In genomic region chr7:1092161-1092632, GRCh38 we compare ENCODE assay signal across 16 cellular contexts. TPM values are rescaled to one million over a fixed set of nuclear protein-coding genes. Genes with fewer than 3 reads are reported as not detected.
DNase-seq lines count a peak whose midpoint lies in the region; ATAC-seq and TF ChIP-seq lines count a peak whose summit lies in the region.
"Had no signal": no experiment of that assay in that cellular context is flagged by ENCODE, and none has a peak within 500 bp of the region (broad histone marks: within the 10 kb centered on the region; RNA-seq: fewer than 3 reads in every experiment).

No MANE protein-coding gene starts in this region.

- no peaks in the 10 kb centered on the region for H4K20me1 ChIP-seq in hepatocyte (ENCODE audit: insufficient read depth, poor library complexity, severe bottlenecking)

- H3K9me3 Mint-ChIP-seq in WTC11: no peaks in the 10 kb centered on the region
- no peaks in the 10 kb centered on the region for H3K9me3 Mint-ChIP-seq in nephron
- H3K9me3 Mint-ChIP-seq in type B pancreatic cell: no peaks in the 10 kb centered on the region
- no peaks in the 10 kb centered on the region for H3K9me3 Mint-ChIP-seq in T-helper 2 cell treated with Interferon-gamma antibody and Interleukin-4, amounts not matched to agents 5 μg/mL and 100 μg/mL, for 36 hours
- H3K9me3 Mint-ChIP-seq: CD14-positive monocyte; CD8-positive, alpha-beta T cell; H9 had no signal

- peak overlapping the region; percentile 74 for H3K27ac ChIP-seq in hepatocyte
- H3K27ac ChIP-seq: A549, GM23248 had no signal

- TF ChIP-seq CTCF in WTC11 (IDR thresholded peaks at IDR 0.05): no peak
- TF ChIP-seq CTCF in hepatocyte (IDR thresholded peaks at IDR 0.05; ENCODE audit: poor library complexity): no peak
- no peak for TF ChIP-seq CTCF in nephron (IDR thresholded peaks at IDR 0.05; ENCODE audit: unreplicated experiment in 3 of 3)
- TF ChIP-seq CTCF in type B pancreatic cell (conservative IDR thresholded peaks at IDR 0.05): no peak

- H3K36me3 Mint-ChIP-seq in WTC11 (peaks cover 2% of the 10 kb centered on the region; the same call in 1 of the 2 replicates), nephron (ENCODE audit: low read depth) (peaks cover 12% of the 10 kb centered on the region), type B pancreatic cell (peaks cover 6% of the 10 kb centered on the region)
- H3K36me3 Mint-ChIP-seq in T-helper 2 cell treated with Interferon-gamma antibody and Interleukin-4, amounts not matched to agents 5 μg/mL and 100 μg/mL, for 36 hours (ENCODE audit: low read depth): no peaks in the 10 kb centered on the region

- CTCF ChIA-PET in WTC11 (lab: Charles Lee): interaction anchor here (1.5 to 3.7 kb wide), 2 partner anchors 32 to 99 kb away, joined by 10 to 12 read pairs; no protein-coding TSS in a partner anchor

- 96% methylated on average over 38 of the region's 40 CpGs for WGBS in hepatocyte (ENCODE audit: low lambda C conversion rate, missing lambda C conversion rate)

- H3K27me3 ChIP-seq in hepatocyte: no peaks in the 10 kb centered on the region
- H3K27me3 ChIP-seq: BE2C had no signal

- H3K27ac Mint-ChIP-seq in WTC11 (peak overlapping the region; percentile 87), nephron (peak overlapping the region in 2 of 3 experiments; percentile 64 to 98), type B pancreatic cell (peak overlapping the region; percentile 79)
- no peak overlapping the region for H3K27ac Mint-ChIP-seq in T-helper 2 cell treated with Interferon-gamma antibody and Interleukin-4, amounts not matched to agents 5 μg/mL and 100 μg/mL, for 36 hours
- H3K27ac Mint-ChIP-seq: CD8-positive, alpha-beta T cell had no signal

- POLR2A ChIA-PET in WTC11 (lab: Charles Lee): interaction anchor here (1.1 kb wide), 1 partner anchor 10 kb away, joined by 3 read pairs; no protein-coding TSS in a partner anchor

- no peak overlapping the region for H3K4me2 ChIP-seq in hepatocyte
- H3K4me2 ChIP-seq: A549 had no signal

- peaks cover 5% of the 10 kb centered on the region for H3K79me2 ChIP-seq in hepatocyte

- H3K4me1 ChIP-seq in hepatocyte (ENCODE audit: insufficient read depth): peaks cover 39% of the 10 kb centered on the region

- no peak overlapping the region for H2AFZ ChIP-seq in hepatocyte
- H2AFZ ChIP-seq: GM23248 had no signal

- no peak overlapping the region for H3K4me3 Mint-ChIP-seq in WTC11
- peak overlapping the region in 1 of 3 experiments; percentile 29 for H3K4me3 Mint-ChIP-seq in nephron
- H3K4me3 Mint-ChIP-seq in type B pancreatic cell: no peak overlapping the region
- no peak overlapping the region for H3K4me3 Mint-ChIP-seq in T-helper 2 cell treated with Interferon-gamma antibody and Interleukin-4, amounts not matched to agents 5 μg/mL and 100 μg/mL, for 36 hours
- H3K4me3 Mint-ChIP-seq: CD14-positive monocyte; CD8-positive, alpha-beta T cell; H9 had no signal

- H3K4me3 ChIP-seq in hepatocyte: no peak overlapping the region
- H3K4me3 ChIP-seq: A549, GM23248 had no signal

- no peaks in the 10 kb centered on the region for H3K36me3 ChIP-seq in hepatocyte (replicated peaks; ENCODE audit: insufficient read depth, low read depth)

- H3K4me1 Mint-ChIP-seq in WTC11 (peaks cover 17% of the 10 kb centered on the region), nephron (peaks cover 72% of the 10 kb centered on the region), type B pancreatic cell (ENCODE audit: unreplicated experiment) (peaks cover 41% of the 10 kb centered on the region)
- peaks cover 3% of the 10 kb centered on the region for H3K4me1 Mint-ChIP-seq in T-helper 2 cell treated with Interferon-gamma antibody and Interleukin-4, amounts not matched to agents 5 μg/mL and 100 μg/mL, for 36 hours (ENCODE audit: low read depth)

- DNase-seq in WTC11 (ENCODE audit: low spot score) (no peak), hepatocyte (ENCODE audit: low spot score) (no peak), type B pancreatic cell (ENCODE audit: extremely low spot score, unreplicated experiment) (no peak), NCI-H1436 (lab: John Stamatoyannopoulos, UW) (no peak)
- DNase-seq in T-helper 2 cell treated with Interferon-gamma antibody and Interleukin-4, amounts not matched to agents 5 μg/mL and 100 μg/mL, for 36 hours (ENCODE audit: low spot score): no peak
- DNase-seq: BE2C; CD8-positive, alpha-beta T cell; COR-L47; DND-41; GDM1; GM23248; H9 had no signal

- H3K9me3 ChIP-seq in hepatocyte (ENCODE audit: low read depth): no peaks in the 10 kb centered on the region
- H3K9me3 ChIP-seq: A549, BE2C had no signal

- H3K27me3 Mint-ChIP-seq in WTC11 (ENCODE audit: low read depth) (no peaks in the 10 kb centered on the region), nephron (ENCODE audit: low read depth) (peaks cover 3% of the 10 kb centered on the region), type B pancreatic cell (no peaks in the 10 kb centered on the region)
- no peaks in the 10 kb centered on the region for H3K27me3 Mint-ChIP-seq in T-helper 2 cell treated with Interferon-gamma antibody and Interleukin-4, amounts not matched to agents 5 μg/mL and 100 μg/mL, for 36 hours (ENCODE audit: low read depth)

- H3K9me2 ChIP-seq in hepatocyte (replicated peaks; ENCODE audit: insufficient read depth): no peaks in the 10 kb centered on the region

- ATAC-seq in WTC11 (no peak), GM21515 (IDR thresholded peaks at IDR 0.05; ENCODE audit: unreplicated experiment) (no peak)
- ATAC-seq: A549; CD8-positive, alpha-beta T cell had no signal

TF ChIP-seq in WTC11, 78 proteins besides CTCF, POLR2A, EP300 and RAD21:
- TF ChIP-seq HMGXB4 (CRISPR knock-in tag; IDR thresholded peaks at IDR 0.05) (no peak), MLX (CRISPR knock-in tag; IDR thresholded peaks at IDR 0.05) (no peak), TCF7 (CRISPR knock-in tag; IDR thresholded peaks at IDR 0.05; ENCODE audit: low read depth) (no peak), GABPB1 (CRISPR knock-in tag; IDR thresholded peaks at IDR 0.05) (no peak), FOXJ3 (CRISPR knock-in tag; IDR thresholded peaks at IDR 0.05; ENCODE audit: borderline replicate concordance) (no peak), ELF4 (CRISPR knock-in tag; IDR thresholded peaks at IDR 0.05; ENCODE audit: low read depth) (no peak), USF1 (CRISPR knock-in tag; IDR thresholded peaks at IDR 0.05) (no peak), ZBTB21 (CRISPR knock-in tag; IDR thresholded peaks at IDR 0.05; ENCODE audit: borderline replicate concordance) (no peak), ATF2 (CRISPR knock-in tag; IDR thresholded peaks at IDR 0.05; ENCODE audit: borderline replicate concordance, low read depth) (no peak), JUN (CRISPR knock-in tag; IDR thresholded peaks at IDR 0.05) (no peak), PREB (CRISPR knock-in tag; IDR thresholded peaks at IDR 0.05; ENCODE audit: borderline replicate concordance) (no peak)

RNA-seq across cellular contexts. Expression of gene GPER1, which starts 4.3 kb away (rescaled TPM):
- total RNA-seq in WTC11 (2021) (0.28 to 0.87 TPM (median 0.41 TPM) in 3 replicates), hepatocyte (3.6 and 4.5 TPM in 2 replicates), type B pancreatic cell (ENCODE audit: low replicate concordance) (2.5 and 5.0 TPM in 2 replicates)
- 9.1 and 11.1 TPM in 2 replicates for polyA plus RNA-seq in hepatocyte
- total RNA-seq: H9 had no signal

RNA-seq across cellular contexts. Expression of gene GPR146, which starts 47.9 kb away (rescaled TPM):
- 0.87 to 1.1 TPM (median 0.92 TPM) in 3 replicates for total RNA-seq in WTC11 (2021)
- 5.2 and 6.5 TPM in 2 replicates for total RNA-seq in hepatocyte
- 2.1 and 2.6 TPM in 2 replicates for polyA plus RNA-seq in hepatocyte
- 1.2 TPM in 2 replicates for total RNA-seq in type B pancreatic cell (ENCODE audit: low replicate concordance)
